In genomic region chr20:37344506-37345338, GRCh38 we compare ENCODE assay signal across 1 cellular context.
TF ChIP-seq lines count a peak whose summit lies in the region.

No MANE protein-coding gene starts in this region.

TF ChIP-seq in HepG2, 621 proteins besides CTCF, POLR2A, EP300 and RAD21 (continued from another document):
- TF ChIP-seq ZXDC (CRISPR knock-in tag; IDR thresholded peaks at IDR 0.05) (no peak; the same call in 1 of the 2 replicates), TAF1 (CRISPR knock-in tag; IDR thresholded peaks at IDR 0.05) (peak; percentile 85), KDM2A (CRISPR knock-in tag; IDR thresholded peaks at IDR 0.05; ENCODE audit: borderline replicate concordance, low read depth) (peak; percentile 78), ZNF670 (CRISPR knock-in tag; IDR thresholded peaks at IDR 0.05; ENCODE audit: borderline replicate concordance) (no peak), ZNF501 (CRISPR knock-in tag; IDR thresholded peaks at IDR 0.05) (peak; percentile 88), ZNF17 (CRISPR knock-in tag; IDR thresholded peaks at IDR 0.05) (peak; percentile 40; the same call in 1 of the 2 replicates), CSRNP1 (CRISPR knock-in tag; IDR thresholded peaks at IDR 0.05) (0 out of 2 replicates have a peak, but pooled peaks have one; percentile 81), ZBTB14 (CRISPR knock-in tag; IDR thresholded peaks at IDR 0.05) (no peak), MEIS1 (CRISPR knock-in tag; IDR thresholded peaks at IDR 0.05; ENCODE audit: borderline replicate concordance) (0 out of 2 replicates have a peak, but pooled peaks have one; percentile 56), ZNF383 (CRISPR knock-in tag; IDR thresholded peaks at IDR 0.05; ENCODE audit: borderline replicate concordance) (no peak), ZNF710 (CRISPR knock-in tag; IDR thresholded peaks at IDR 0.05; ENCODE audit: borderline replicate concordance) (peak; percentile 93), SIN3A (IDR thresholded peaks at IDR 0.05; ENCODE audit: borderline replicate concordance, low read depth, low read length) (peak; percentile 65; the same call in 1 of the 2 replicates), YEATS4 (CRISPR knock-in tag; IDR thresholded peaks at IDR 0.05; ENCODE audit: borderline replicate concordance) (peak; percentile 47; the same call in 1 of the 2 replicates), NCOA2 (CRISPR knock-in tag; IDR thresholded peaks at IDR 0.05) (peak; percentile 51; the same call in 1 of the 2 replicates), ZNF264 (CRISPR knock-in tag; IDR thresholded peaks at IDR 0.05) (no peak), DMAP1 (CRISPR knock-in tag; IDR thresholded peaks at IDR 0.05) (peak; percentile 48), RFX5 (IDR thresholded peaks at IDR 0.05; ENCODE audit: low read depth, low read length) (no peak; the same call in 1 of the 2 replicates), FOXA1 (IDR thresholded peaks at IDR 0.05) (no peak), FOXA1 (CRISPR knock-in tag; IDR thresholded peaks at IDR 0.05) (peak; percentile 74), ZNF143 (CRISPR knock-in tag; IDR thresholded peaks at IDR 0.05) (no peak; the same call in 1 of the 2 replicates), HOXA5 (CRISPR knock-in tag; IDR thresholded peaks at IDR 0.05) (peak; percentile 53; the same call in 1 of the 2 replicates), TOE1 (CRISPR knock-in tag; IDR thresholded peaks at IDR 0.05) (no peak), MTERF4 (CRISPR knock-in tag; IDR thresholded peaks at IDR 0.05) (peak; percentile 87), E2F5 (CRISPR knock-in tag; conservative IDR thresholded peaks at IDR 0.05) (no peak), SMAD1 (CRISPR knock-in tag; IDR thresholded peaks at IDR 0.05; ENCODE audit: borderline replicate concordance, low read depth) (0 out of 2 replicates have a peak, but pooled peaks have one; percentile 24), ZNF20 (CRISPR knock-in tag; IDR thresholded peaks at IDR 0.05) (no peak), NFE2 (CRISPR knock-in tag; IDR thresholded peaks at IDR 0.05) (peak; percentile 36; the same call in 1 of the 2 replicates), GABPA (IDR thresholded peaks at IDR 0.05; ENCODE audit: low read depth, low read length) (no peak), GABPA (CRISPR knock-in tag; IDR thresholded peaks at IDR 0.05; ENCODE audit: low read depth) (no peak), ZFP90 (CRISPR knock-in tag; IDR thresholded peaks at IDR 0.05; ENCODE audit: borderline replicate concordance) (peak; percentile 21; the same call in 1 of the 2 replicates), ZNF709 (CRISPR knock-in tag; IDR thresholded peaks at IDR 0.05) (peak; percentile 48; the same call in 1 of the 2 replicates), HOXA3 (CRISPR knock-in tag; IDR thresholded peaks at IDR 0.05) (peak; percentile 80), SETDB1 (CRISPR knock-in tag; IDR thresholded peaks at IDR 0.05; ENCODE audit: borderline replicate concordance) (no peak), ZNF841 (CRISPR knock-in tag; IDR thresholded peaks at IDR 0.05; ENCODE audit: borderline replicate concordance) (no peak), ZNF317 (CRISPR knock-in tag; IDR thresholded peaks at IDR 0.05) (peak; percentile 89), TIGD3 (CRISPR knock-in tag; IDR thresholded peaks at IDR 0.05; ENCODE audit: borderline replicate concordance) (peak; percentile 90; the same call in 1 of the 2 replicates), CREM (IDR thresholded peaks at IDR 0.05) (no peak), CREM (CRISPR knock-in tag; IDR thresholded peaks at IDR 0.05) (no peak), ZNF646 (CRISPR knock-in tag; IDR thresholded peaks at IDR 0.05) (0 out of 2 replicates have a peak, but pooled peaks have one; percentile 53), TBX2 (CRISPR knock-in tag; IDR thresholded peaks at IDR 0.05; ENCODE audit: borderline replicate concordance) (peak; percentile 44), ZNF564 (CRISPR knock-in tag; IDR thresholded peaks at IDR 0.05) (0 out of 2 replicates have a peak, but pooled peaks have one; percentile 18)
